Comparison of ENCODE assay signal across 8 cellular contexts in genomic region chr6:152124432-152125074, GRCh38.
DNase-seq lines count a peak whose midpoint lies in the region; ATAC-seq and TF ChIP-seq lines count a peak whose summit lies in the region.

No MANE protein-coding gene starts in this region.

- no peaks in the 10 kb centered on the region for H3K9me3 ChIP-seq in T-helper 17 cell (ENCODE audit: control insufficient read depth, low read length, poor library complexity, severe bottlenecking)
- H3K9me3 ChIP-seq in gastroesophageal sphincter: no peaks in the 10 kb centered on the region
- H3K9me3 ChIP-seq in MG63: no peaks in the 10 kb centered on the region

- ATAC-seq in GM19452 (IDR thresholded peaks at IDR 0.05; ENCODE audit: unreplicated experiment): peak; percentile 69
- ATAC-seq in T-helper 17 cell: no peak
- ATAC-seq in gastroesophageal sphincter: no peak
- ATAC-seq in activated naive CD8-positive, alpha-beta T cell treated with anti-CD3 and anti-CD28 coated beads, Interleukin-2, amount 50 U/mL, for 24 hours: no peak

- no peak overlapping the region for H3K4me3 Mint-ChIP-seq in T-helper 17 cell
- H3K4me3 Mint-ChIP-seq in activated naive CD8-positive, alpha-beta T cell treated with anti-CD3 and anti-CD28 coated beads, Interleukin-2, amount 50 U/mL, for 24 hours: no peak overlapping the region

- no peaks in the 10 kb centered on the region for H3K9me3 Mint-ChIP-seq in activated naive CD8-positive, alpha-beta T cell treated with anti-CD3 and anti-CD28 coated beads, Interleukin-2, amount 50 U/mL, for 24 hours

- no peak for TF ChIP-seq POLR2A in gastroesophageal sphincter (IDR thresholded peaks at IDR 0.05)

- H3K36me3 ChIP-seq in gastroesophageal sphincter: peaks cover 0 to 73% of the 10 kb centered on the region in 2 donors
- no peaks in the 10 kb centered on the region for H3K36me3 ChIP-seq in MG63

- H3K36me3 Mint-ChIP-seq in T-helper 17 cell (ENCODE audit: low read depth): peaks cover 17% of the 10 kb centered on the region
- peaks cover 11% of the 10 kb centered on the region for H3K36me3 Mint-ChIP-seq in activated naive CD8-positive, alpha-beta T cell treated with anti-CD3 and anti-CD28 coated beads, Interleukin-2, amount 50 U/mL, for 24 hours (ENCODE audit: low read depth)

- peaks cover 2% of the 10 kb centered on the region for H3K4me1 Mint-ChIP-seq in T-helper 17 cell
- H3K4me1 Mint-ChIP-seq in activated naive CD8-positive, alpha-beta T cell treated with anti-CD3 and anti-CD28 coated beads, Interleukin-2, amount 50 U/mL, for 24 hours: no peaks in the 10 kb centered on the region

- TF ChIP-seq CTCF in gastroesophageal sphincter (IDR thresholded peaks at IDR 0.05): peak; percentile 65 to 74 (median 70)

- TF ChIP-seq EP300 in gastroesophageal sphincter (IDR thresholded peaks at IDR 0.05): no peak

- no peaks in the 10 kb centered on the region for H3K27me3 ChIP-seq in gastroesophageal sphincter
- no peaks in the 10 kb centered on the region for H3K27me3 ChIP-seq in MG63

- no peak overlapping the region for H3K27ac ChIP-seq in gastroesophageal sphincter

- DNase-seq in DMS114 treated with DMSO at 0.1 percent for 48 hours (lab: John Stamatoyannopoulos, UW; ENCODE audit: unreplicated experiment) (peak; percentile 28), KG1 (lab: John Stamatoyannopoulos, UW) (peak; percentile 26), T-helper 17 cell (no peak), pulmonary artery endothelial cell (ENCODE audit: low read depth, low spot score) (peak; percentile 33), MG63 (no peak)
- no peak for DNase-seq in activated naive CD8-positive, alpha-beta T cell treated with anti-CD3 and anti-CD28 coated beads, Interleukin-2, amount 50 U/mL, for 24 hours

- H3K4me3 ChIP-seq in gastroesophageal sphincter: no peak overlapping the region
- H3K4me3 ChIP-seq in MG63: no peak overlapping the region

- H3K27me3 Mint-ChIP-seq in T-helper 17 cell: no peaks in the 10 kb centered on the region
- H3K27me3 Mint-ChIP-seq in activated naive CD8-positive, alpha-beta T cell treated with anti-CD3 and anti-CD28 coated beads, Interleukin-2, amount 50 U/mL, for 24 hours: no peaks in the 10 kb centered on the region

- H3K27ac Mint-ChIP-seq in T-helper 17 cell: peak overlapping the region; percentile 24
- no peak overlapping the region for H3K27ac Mint-ChIP-seq in activated naive CD8-positive, alpha-beta T cell treated with anti-CD3 and anti-CD28 coated beads, Interleukin-2, amount 50 U/mL, for 24 hours

- H3K4me1 ChIP-seq in gastroesophageal sphincter: peaks cover 0 to 12% (median 3%) of the 10 kb centered on the region in 3 donors

- 56% methylated on average over 3 of the region's 3 CpGs for WGBS in gastroesophageal sphincter (ENCODE audit: low coverage in 1 of 2), 2 donors

Comparison
In these comparisons a context has a peak if more than half of its experiments do, and no peak if none do; other contexts are left out.
1. DNase-seq: peak in DMS114 treated with DMSO at 0.1 percent for 48 hours (single experiment), KG1 (single experiment) and pulmonary artery endothelial cell (single experiment); none in T-helper 17 cell (0 of 3), MG63 (single experiment) and activated naive CD8-positive, alpha-beta T cell treated with anti-CD3 and anti-CD28 coated beads, Interleukin-2, amount 50 U/mL, for 24 hours (single experiment).